In the genomic region with DNA sequence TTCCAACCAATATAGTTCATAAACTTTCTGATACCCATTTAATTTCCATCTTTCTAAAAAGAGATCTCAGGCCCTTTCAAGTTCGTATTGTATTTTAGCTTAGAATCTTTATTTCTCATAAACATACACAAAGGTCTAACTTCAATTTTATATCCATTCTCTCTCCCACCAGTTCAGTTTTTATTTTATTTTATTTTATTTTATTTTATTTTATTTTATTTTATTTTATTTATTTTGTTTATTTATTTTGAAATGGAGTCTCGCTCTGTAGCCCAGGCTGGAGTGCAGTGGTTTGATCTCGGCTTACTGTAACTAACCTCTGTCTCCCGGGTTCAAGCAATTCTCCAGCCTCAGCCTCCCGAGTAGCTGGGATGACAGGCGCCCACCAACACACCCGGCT, we compare ENCODE assay signal across 28 cellular contexts.
"Had no signal": no experiment of that assay in that cellular context is flagged by ENCODE, and none has a peak within 500 bp of the region (broad histone marks: within the 10 kb centered on the region; RNA-seq: fewer than 3 reads in every experiment).

No MANE protein-coding gene starts in this region.

- H3K27ac Mint-ChIP-seq: dendritic cell treated with granulocyte-macrophage colony-stimulating factor and Interleukin-4, amounts not matched to agents 40 ng/mL and 50 ng/mL, for 4 days; effector memory CD8-positive, alpha-beta T cell; endodermal cell had no signal

- H3K4me1 Mint-ChIP-seq: endodermal cell had no signal

- H3K9me3 ChIP-seq: colonic mucosa, esophagus muscularis mucosa, esophagus squamous epithelium, gastrocnemius medialis, gastroesophageal sphincter had no signal

- ATAC-seq: effector memory CD8-positive, alpha-beta T cell; esophagus mucosa; foreskin keratinocyte; gastrocnemius medialis; gastroesophageal sphincter; heart left ventricle; heart right ventricle had no signal

- H3K36me3 ChIP-seq: colonic mucosa, esophagus muscularis mucosa, esophagus squamous epithelium, gastrocnemius medialis, gastroesophageal sphincter, heart left ventricle, heart right ventricle had no signal

- FAIRE-seq: colon, endothelial cell of umbilical vein, frontal cortex had no signal

- DNase-seq: colonic mucosa; cortex of kidney; dermis blood vessel endothelial cell; dorsolateral prefrontal cortex; effector CD4-positive, alpha-beta T cell; effector CD8-positive, alpha-beta T cell; effector memory CD4-positive, alpha-beta T cell; effector memory CD8-positive, alpha-beta T cell; endodermal cell; erythroblast; esophagus squamous epithelium; foreskin fibroblast; foreskin keratinocyte; foreskin melanocyte; gastrocnemius medialis; glutamatergic neuron; head of caudate nucleus; heart left ventricle; heart right ventricle had no signal

- H3K4me3 ChIP-seq: colonic mucosa, coronary artery, dorsolateral prefrontal cortex, esophagus muscularis mucosa, esophagus squamous epithelium, gastrocnemius medialis, gastroesophageal sphincter, heart left ventricle, heart right ventricle had no signal

- H3K4me3 Mint-ChIP-seq: dendritic cell treated with granulocyte-macrophage colony-stimulating factor and Interleukin-4, amounts not matched to agents 40 ng/mL and 50 ng/mL, for 4 days; effector memory CD8-positive, alpha-beta T cell; endodermal cell had no signal

- H3K4me1 ChIP-seq: colonic mucosa, esophagus muscularis mucosa, esophagus squamous epithelium, foreskin keratinocyte, gastrocnemius medialis, gastroesophageal sphincter, heart left ventricle, heart right ventricle had no signal

- H3K27me3 Mint-ChIP-seq: dendritic cell treated with granulocyte-macrophage colony-stimulating factor and Interleukin-4, amounts not matched to agents 40 ng/mL and 50 ng/mL, for 4 days; effector memory CD8-positive, alpha-beta T cell had no signal

- H3K27me3 ChIP-seq: colonic mucosa, dorsolateral prefrontal cortex, esophagus muscularis mucosa, esophagus squamous epithelium, foreskin keratinocyte, gastrocnemius medialis, gastroesophageal sphincter, heart left ventricle, heart right ventricle had no signal

- H3K27ac ChIP-seq: colonic mucosa, coronary artery, dorsolateral prefrontal cortex, epithelial cell of prostate, esophagus muscularis mucosa, esophagus squamous epithelium, foreskin keratinocyte, gastrocnemius medialis, gastroesophageal sphincter, heart left ventricle, heart right ventricle had no signal
